8 cellular contexts compared by ENCODE assay signal in genomic region chr2:19955544-19956422, GRCh38. TPM values are rescaled to one million over a fixed set of nuclear protein-coding genes. Genes with fewer than 3 reads are reported as not detected.
DNase-seq lines count a peak whose midpoint lies in the region; ATAC-seq, FAIRE-seq and TF ChIP-seq lines count a peak whose summit lies in the region.

No MANE protein-coding gene starts in this region.

- dilution Hi-C loops in endothelial cell of umbilical vein (cut with MboI; ENCODE audit: extremely low pct_ligation_motif_present, low sequenced_read_pairs) = no loop called here

- intact Hi-C loops in activated CD4-positive, alpha-beta memory T cell treated with anti-CD3 and anti-CD28 coated beads for 36 hours (cut with micrococcal nuclease) = loop anchor here (1.0 to 5.0 kb wide), 2 partner anchors 62 to 143 kb away; no protein-coding TSS in a partner anchor
- intact Hi-C loops in endothelial cell of umbilical vein (cut with micrococcal nuclease) = loop anchor here (1.0 to 5.0 kb wide), 6 partner anchors 55 to 337 kb away; partner anchors contain the start of gene TTC32

- no peak overlapping the region for H3K9ac ChIP-seq in endothelial cell of umbilical vein (replicated peaks; ENCODE audit: extremely low read depth, insufficient read depth, low read length)

- no peak overlapping the region for H3K4me2 ChIP-seq in endothelial cell of umbilical vein (ENCODE audit: insufficient read depth, low read length)

- H2AFZ ChIP-seq in endothelial cell of umbilical vein (ENCODE audit: low read depth, low read length) = no peak overlapping the region

- H3K79me2 ChIP-seq in endothelial cell of umbilical vein (ENCODE audit: control insufficient read depth, insufficient read depth, low read length) = no peaks in the 10 kb centered on the region

- H3K4me3 ChIP-seq in CD8-positive, alpha-beta memory T cell (ENCODE audit: low read length) = no peak overlapping the region
- H3K4me3 ChIP-seq in endothelial cell of umbilical vein (replicated peaks in 1 of 3; ENCODE audit: insufficient read depth in 1 of 3, low read depth in 1 of 3, low read length in 3 of 3) = no peak overlapping the region

- no peaks in the 10 kb centered on the region for H3K4me1 ChIP-seq in CD8-positive, alpha-beta memory T cell (ENCODE audit: insufficient read depth, low read length)
- no peaks in the 10 kb centered on the region for H3K4me1 ChIP-seq in endothelial cell of umbilical vein (ENCODE audit: control insufficient read depth, extremely low read depth, insufficient read depth, low read length)

- no peaks in the 10 kb centered on the region for H3K27me3 ChIP-seq in CD8-positive, alpha-beta memory T cell (ENCODE audit: insufficient read depth, low read length, poor library complexity, severe bottlenecking)
- H3K27me3 ChIP-seq in endothelial cell of umbilical vein (ENCODE audit: control insufficient read depth in 2 of 2, insufficient read depth in 2 of 2, low read length in 2 of 2) = no peaks in the 10 kb centered on the region

- H4K20me1 ChIP-seq in endothelial cell of umbilical vein (replicated peaks; ENCODE audit: control insufficient read depth, extremely low read depth, insufficient read depth, low read length) = no peaks in the 10 kb centered on the region

- H3K36me3 Mint-ChIP-seq in CD8-positive, alpha-beta memory T cell = peaks cover 4 to 17% (median 5%) of the 10 kb centered on the region in 3 donors
- peaks cover 5% of the 10 kb centered on the region for H3K36me3 Mint-ChIP-seq in activated CD4-positive, alpha-beta memory T cell treated with anti-CD3 and anti-CD28 coated beads for 36 hours

- peak overlapping the region in 1 of 8 donors; percentile 33 for H3K27ac Mint-ChIP-seq in CD8-positive, alpha-beta memory T cell
- H3K27ac Mint-ChIP-seq in activated CD4-positive, alpha-beta memory T cell treated with anti-CD3 and anti-CD28 coated beads for 36 hours = no peak overlapping the region

- H3K9me3 ChIP-seq in CD8-positive, alpha-beta memory T cell (ENCODE audit: low read length) = no peaks in the 10 kb centered on the region
- H3K9me3 ChIP-seq in endothelial cell of umbilical vein (replicated peaks; ENCODE audit: control insufficient read depth, insufficient read depth, low read length) = no peaks in the 10 kb centered on the region

- no peaks in the 10 kb centered on the region for H3K27me3 Mint-ChIP-seq in CD8-positive, alpha-beta memory T cell
- no peaks in the 10 kb centered on the region for H3K27me3 Mint-ChIP-seq in activated CD4-positive, alpha-beta memory T cell treated with anti-CD3 and anti-CD28 coated beads for 36 hours

- peak; percentile 76 for FAIRE-seq in endothelial cell of umbilical vein (lab: Jason Lieb, UNC)

- DNase-seq in CD8-positive, alpha-beta memory T cell = peak; percentile 8 to 52 (median 30)
- DNase-seq in GM19238 (ENCODE audit: insufficient read length, low spot score) (peak; percentile 30), NCI-H510A (lab: John Stamatoyannopoulos, UW) (peak; percentile 8), endothelial cell of umbilical vein (ENCODE audit: low read depth, low spot score) (peak; percentile 80), middle frontal gyrus (ENCODE audit: extremely low spot score, low spot score) (peak; percentile 49), stromal cell of bone marrow (ENCODE audit: low read depth) (peak; percentile 50)
- peak; percentile 51 for DNase-seq in activated CD4-positive, alpha-beta memory T cell treated with anti-CD3 and anti-CD28 coated beads for 36 hours

- TF ChIP-seq CTCF in endothelial cell of umbilical vein (IDR thresholded peaks at IDR 0.05; ENCODE audit: extremely low read depth in 1 of 2, insufficient read depth in 1 of 2, low read depth in 1 of 2, low read length in 2 of 2) = peak; percentile 80 to 85

- no peaks in the 10 kb centered on the region for H3K9me1 ChIP-seq in endothelial cell of umbilical vein (replicated peaks; ENCODE audit: control insufficient read depth, extremely low read depth, insufficient read depth, low read length)

- TF ChIP-seq POLR2A in endothelial cell of umbilical vein (IDR thresholded peaks at IDR 0.05; ENCODE audit: low read depth, low read length) = no peak

- no peak overlapping the region for H3K4me3 Mint-ChIP-seq in CD8-positive, alpha-beta memory T cell
- H3K4me3 Mint-ChIP-seq in activated CD4-positive, alpha-beta memory T cell treated with anti-CD3 and anti-CD28 coated beads for 36 hours = no peak overlapping the region

- no peaks in the 10 kb centered on the region for H3K36me3 ChIP-seq in CD8-positive, alpha-beta memory T cell (ENCODE audit: insufficient read depth, low read length)
- no peaks in the 10 kb centered on the region for H3K36me3 ChIP-seq in endothelial cell of umbilical vein (ENCODE audit: control insufficient read depth in 2 of 2, extremely low read depth in 1 of 2, insufficient read depth in 2 of 2, low read length in 2 of 2)

- POLR2A ChIA-PET in CD8-positive, alpha-beta memory T cell (lab: Charles Lee) = no interaction called here
- POLR2A ChIA-PET in activated CD4-positive, alpha-beta memory T cell treated with anti-CD3 and anti-CD28 coated beads for 36 hours (lab: Charles Lee) = no interaction called here
- POLR2A ChIA-PET in endothelial cell of umbilical vein (lab: Charles Lee) = no interaction called here

- H3K4me1 Mint-ChIP-seq in CD8-positive, alpha-beta memory T cell = no peaks in the 10 kb centered on the region
- H3K4me1 Mint-ChIP-seq in activated CD4-positive, alpha-beta memory T cell treated with anti-CD3 and anti-CD28 coated beads for 36 hours (ENCODE audit: low read depth) = no peaks in the 10 kb centered on the region

- CTCF ChIA-PET in CD8-positive, alpha-beta memory T cell (lab: Charles Lee) = interaction anchor here (0.7 to 2.9 kb wide), 5 partner anchors 10 to 139 kb away, joined by 3 to 8 read pairs (median 3); no protein-coding TSS in a partner anchor
- CTCF ChIA-PET in activated CD4-positive, alpha-beta memory T cell treated with anti-CD3 and anti-CD28 coated beads for 36 hours (lab: Charles Lee) = interaction anchor here (0.6 to 1.1 kb wide), 7 partner anchors 9 to 257 kb away, joined by 3 to 4 read pairs (median 3); no protein-coding TSS in a partner anchor
- CTCF ChIA-PET in endothelial cell of umbilical vein (lab: Charles Lee) = interaction anchor here (0.6 to 5.4 kb wide), 46 partner anchors 9 to 371 kb away, joined by 3 to 104 read pairs (median 5); partner anchors contain the start of genes LAPTM4A, MATN3 and SDC1

- H3K27ac ChIP-seq in CD8-positive, alpha-beta memory T cell (ENCODE audit: low read depth, low read length) = no peak overlapping the region
- H3K27ac ChIP-seq in endothelial cell of umbilical vein (ENCODE audit: insufficient read depth, low read depth, low read length) = no peak overlapping the region

- no TSS peak for BruUV-seq in endothelial cell of umbilical vein (replicated peaks; lab: Mats Ljungman, UMichigan)

- ATAC-seq in HG03354 (IDR thresholded peaks at IDR 0.05; ENCODE audit: poor library complexity, severe bottlenecking, unreplicated experiment) = peak; percentile 97

- H3K9me3 Mint-ChIP-seq in CD8-positive, alpha-beta memory T cell = no peaks in the 10 kb centered on the region
- no peaks in the 10 kb centered on the region for H3K9me3 Mint-ChIP-seq in activated CD4-positive, alpha-beta memory T cell treated with anti-CD3 and anti-CD28 coated beads for 36 hours

TF ChIP-seq in endothelial cell of umbilical vein, 7 proteins besides CTCF, POLR2A, EP300 and RAD21 (continues in another document):
- TF ChIP-seq POLR2AphosphoS5 (IDR thresholded peaks at IDR 0.05; ENCODE audit: insufficient read depth, low read depth, low read length) (no peak), MAX (IDR thresholded peaks at IDR 0.05; ENCODE audit: insufficient read depth, insufficient read length) (no peak)

RNA-seq across cellular contexts. Expression of gene WDR35, which starts 34.1 kb away (rescaled TPM):
- total RNA-seq in CD8-positive, alpha-beta memory T cell = 10 to 100 TPM; 11.0 to 12.0 TPM
- 1.6 TPM for polyA plus RNA-seq in CD8-positive, alpha-beta memory T cell
- 1 to 10 TPM; 6.0 to 7.1 TPM for total RNA-seq in activated CD4-positive, alpha-beta memory T cell treated with anti-CD3 and anti-CD28 coated beads for 36 hours
- total RNA-seq in endothelial cell of umbilical vein = 8.0 TPM in 2 replicates
- polyA plus RNA-seq in endothelial cell of umbilical vein = 2.7 and 3.6 TPM in 2 replicates
- 3.1 and 3.7 TPM in 2 replicates for polyA plus RNA-seq in endothelial cell of umbilical vein (2011; cell fraction: cytosol; rRNA removed)
- polyA plus RNA-seq in endothelial cell of umbilical vein (2011; cell fraction: nucleus; rRNA removed) = 16.4 and 18.5 TPM in 2 replicates
- 6.4 and 7.8 TPM in 2 replicates for polyA plus RNA-seq in endothelial cell of umbilical vein (2012)
- 7.8 TPM in 2 replicates for polyA minus RNA-seq in endothelial cell of umbilical vein
- polyA minus RNA-seq in endothelial cell of umbilical vein (2011; cell fraction: cytosol; rRNA and poly(A)+ RNA removed) = 5.6 TPM
- 12.9 and 14.1 TPM in 2 replicates for polyA minus RNA-seq in endothelial cell of umbilical vein (2011; cell fraction: nucleus; rRNA and poly(A)+ RNA removed)

RNA-seq across cellular contexts. Expression of gene TTC32, which starts 54.0 kb away (rescaled TPM):
- 10 to 100 TPM; 14.1 to 15.7 TPM for total RNA-seq in CD8-positive, alpha-beta memory T cell
- 24.2 TPM for polyA plus RNA-seq in CD8-positive, alpha-beta memory T cell
- 10 to 100 TPM; 14.2 to 17.3 TPM for total RNA-seq in activated CD4-positive, alpha-beta memory T cell treated with anti-CD3 and anti-CD28 coated beads for 36 hours
- 8.8 and 13.8 TPM in 2 replicates for total RNA-seq in endothelial cell of umbilical vein
- 8.7 and 9.4 TPM in 2 replicates for polyA plus RNA-seq in endothelial cell of umbilical vein
- polyA plus RNA-seq in endothelial cell of umbilical vein (2011; cell fraction: cytosol; rRNA removed) = 10.8 and 10.9 TPM in 2 replicates
- polyA plus RNA-seq in endothelial cell of umbilical vein (2011; cell fraction: nucleus; rRNA removed) = 27.0 and 44.9 TPM in 2 replicates
- 8.1 and 9.0 TPM in 2 replicates for polyA plus RNA-seq in endothelial cell of umbilical vein (2012)
- polyA minus RNA-seq in endothelial cell of umbilical vein = 4.4 and 7.6 TPM in 2 replicates
- 9.1 TPM for polyA minus RNA-seq in endothelial cell of umbilical vein (2011; cell fraction: cytosol; rRNA and poly(A)+ RNA removed)
- polyA minus RNA-seq in endothelial cell of umbilical vein (2011; cell fraction: nucleus; rRNA and poly(A)+ RNA removed) = 36.7 and 41.1 TPM in 2 replicates

RNA-seq across cellular contexts. Expression of gene MATN3, which starts 56.7 kb away (rescaled TPM):
- not detected for total RNA-seq in CD8-positive, alpha-beta memory T cell
- not detected for polyA plus RNA-seq in CD8-positive, alpha-beta memory T cell
- total RNA-seq in activated CD4-positive, alpha-beta memory T cell treated with anti-CD3 and anti-CD28 coated beads for 36 hours = not detected
- 3.4 and 6.1 TPM in 2 replicates for total RNA-seq in endothelial cell of umbilical vein
- 1.4 and 1.8 TPM in 2 replicates for polyA plus RNA-seq in endothelial cell of umbilical vein
- 1.7 and 2.4 TPM in 2 replicates for polyA plus RNA-seq in endothelial cell of umbilical vein (2011; cell fraction: cytosol; rRNA removed)
- 1.7 and 2.4 TPM in 2 replicates for polyA plus RNA-seq in endothelial cell of umbilical vein (2011; cell fraction: nucleus; rRNA removed)
- 9.3 and 10.3 TPM in 2 replicates for polyA plus RNA-seq in endothelial cell of umbilical vein (2012)
- 1.6 and 3.1 TPM in 2 replicates for polyA minus RNA-seq in endothelial cell of umbilical vein
- polyA minus RNA-seq in endothelial cell of umbilical vein (2011; cell fraction: cytosol; rRNA and poly(A)+ RNA removed) = not detected
- polyA minus RNA-seq in endothelial cell of umbilical vein (2011; cell fraction: nucleus; rRNA and poly(A)+ RNA removed) = 0.82 and 0.87 TPM in 2 replicates

Comparison
In these comparisons a context has a peak if more than half of its experiments do, and no peak if none do; other contexts are left out.
1. DNase-seq: peak in every context shown above with its lines; median percentile 80 in endothelial cell of umbilical vein; 51 in activated CD4-positive, alpha-beta memory T cell treated with anti-CD3 and anti-CD28 coated beads for 36 hours; 50 in stromal cell of bone marrow; 49 in middle frontal gyrus; 30 in CD8-positive, alpha-beta memory T cell; 30 in GM19238; 8 in NCI-H510A.